In the genomic region with DNA sequence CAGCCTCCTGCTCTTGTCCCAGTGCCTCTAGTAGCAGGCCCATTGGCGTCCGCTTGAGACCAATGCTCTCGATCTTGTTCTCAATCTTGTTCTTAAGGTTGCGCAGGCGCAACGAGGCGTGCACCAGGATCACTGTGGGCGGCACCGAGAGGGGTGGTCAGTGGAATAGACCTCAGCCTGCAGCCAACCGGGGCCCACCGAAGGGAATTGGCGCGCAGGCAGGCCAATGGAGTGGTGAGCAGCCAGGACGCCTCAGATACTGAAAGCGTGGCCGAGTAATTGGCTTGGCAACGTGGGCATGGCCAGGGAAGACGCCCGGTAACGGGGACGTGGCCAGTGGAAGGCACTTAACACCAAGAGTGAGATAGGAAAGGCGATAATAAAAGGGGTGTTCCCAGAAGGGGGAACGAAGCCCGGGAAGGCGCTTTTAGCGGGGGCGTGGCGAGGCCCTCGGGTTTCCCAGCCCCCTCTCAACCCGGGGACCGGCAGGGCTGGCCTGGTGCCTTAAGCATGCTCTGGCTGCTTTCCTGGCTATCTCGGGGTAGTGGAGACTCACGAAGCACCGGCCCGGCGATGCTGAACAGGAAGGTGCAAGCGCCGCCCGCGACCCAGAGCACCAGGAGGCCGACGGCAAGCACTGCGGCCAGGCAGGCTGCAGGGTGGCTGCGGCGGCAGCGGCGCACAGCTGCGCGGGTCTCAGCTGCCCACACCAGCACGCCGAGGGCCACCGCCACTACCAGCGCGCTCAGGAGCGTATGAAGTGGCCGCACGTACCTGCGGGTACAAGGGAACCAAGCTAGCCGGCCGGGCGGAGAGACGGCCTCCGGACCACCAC, we compare ENCODE assay signal across 8 cellular contexts. TPM values are rescaled to one million over a fixed set of nuclear protein-coding genes. Genes with fewer than 3 reads are reported as not detected.
DNase-seq lines count a peak whose midpoint lies in the region; ATAC-seq and TF ChIP-seq lines count a peak whose summit lies in the region.

No MANE protein-coding gene starts in this region.

- CTCF ChIA-PET in IMR-90 (lab: Yijun Ruan, JAX) = no interaction called here

- no peak overlapping the region for H2BK15ac ChIP-seq in IMR-90 (ENCODE audit: low read depth, low read length)

- no peaks in the 10 kb centered on the region for H4K20me1 ChIP-seq in IMR-90 (ENCODE audit: insufficient read depth, low read length)

- DNase-seq in IMR-90 (peak; percentile 67), left lobe of liver (ENCODE audit: low spot score) (no peak), stromal cell of bone marrow (ENCODE audit: low read depth) (peak; percentile 61), NCI-H1417 (lab: John Stamatoyannopoulos, UW) (no peak), HuH-7 (ENCODE audit: low spot score) (no peak)
- no peak for DNase-seq in stimulated activated CD4-positive, alpha-beta T cell treated with anti-CD3 and anti-CD28 coated beads, Interleukin-1b, Interleukin-23, amount 100 ng/mL, for 48 hours
- no peak for DNase-seq in stimulated activated CD4-positive, alpha-beta T cell treated with anti-CD3 and anti-CD28 coated beads, Interleukin-2, amount 100 ng/mL, for 48 hours

- no peak overlapping the region for H3K18ac ChIP-seq in IMR-90 (ENCODE audit: low read depth, low read length)

- peaks cover 13% of the 10 kb centered on the region for H3K36me3 ChIP-seq in IMR-90 (ENCODE audit: control insufficient read depth, insufficient read depth, low read length)

- no peaks in the 10 kb centered on the region for H3K27me3 ChIP-seq in IMR-90 (ENCODE audit: control insufficient read depth, insufficient read depth, low read length)

- H3K9me3 ChIP-seq in IMR-90 (ENCODE audit: control insufficient read depth, insufficient read depth, low read length) = no peaks in the 10 kb centered on the region

- ATAC-seq in IMR-90 (ENCODE audit: low read depth) (peak; percentile 40), left lobe of liver (peak; percentile 28)

- H3K4ac ChIP-seq in IMR-90 (ENCODE audit: low read depth, low read length) = 0 out of 2 replicates have a peak overlapping the region, but pooled peaks have one; percentile 29

- H3K56ac ChIP-seq in IMR-90 (ENCODE audit: extremely low read depth, insufficient read depth, low read length) = no peak overlapping the region

- H3K4me2 ChIP-seq in IMR-90 (ENCODE audit: low read depth, low read length) = peak overlapping the region; percentile 92

- TF ChIP-seq CTCF in IMR-90 (conservative IDR thresholded peaks at IDR 0.05; ENCODE audit: low read depth, low read length) = no peak

- no peak for TF ChIP-seq POLR2A in IMR-90 (IDR thresholded peaks at IDR 0.05; ENCODE audit: low read depth, low read length)

- H3K4me1 ChIP-seq in IMR-90 (ENCODE audit: control insufficient read depth, insufficient read depth, low read length) = no peaks in the 10 kb centered on the region

- in situ Hi-C loops in IMR-90 (cut with MboI; ENCODE audit: low sequenced_read_pairs) = loop anchor here (25.0 kb wide), 1 partner anchor 110 kb away; the partner anchor contains the start of genes KCND1 and OTUD5

- peak overlapping the region; percentile 79 for H2AFZ ChIP-seq in IMR-90 (replicated peaks; ENCODE audit: low read length, poor library complexity)

- dilution Hi-C loops in IMR-90 (cut with HindIII; ENCODE audit: low sequenced_read_pairs, unreplicated experiment) = no loop called here

- H3K9ac ChIP-seq in IMR-90 (ENCODE audit: low read depth, low read length) = peak overlapping the region; percentile 73

- 36% methylated on average over 38 of the region's 63 CpGs; no CpG with 5 or more reads in 1 of the 2 experiments for WGBS in IMR-90 (ENCODE audit: extremely low coverage in 2 of 2, insufficient read length in 1 of 2), 2 experiments

- H3K23ac ChIP-seq in IMR-90 (ENCODE audit: low read depth, low read length) = peak overlapping the region; percentile 31; the same call in 1 of the 2 replicates

- H3K9me1 ChIP-seq in IMR-90 (ENCODE audit: insufficient read depth, low read length) = 0 out of 2 replicates have a peak, but pooled peaks cover 5% of the 10 kb centered on the region

- H4K8ac ChIP-seq in IMR-90 (ENCODE audit: low read depth in 2 of 2, low read length in 2 of 2) = peak overlapping the region in 1 of 2 experiments; percentile 74; a peak in 1 of 4 replicates

- BruUV-seq in IMR-90 (replicated peaks; lab: Mats Ljungman, UMichigan) = no TSS peak

- POLR2A ChIA-PET in IMR-90 (lab: Charles Lee; ENCODE audit: unreplicated experiment) = no interaction called here

- no peak overlapping the region for H4K5ac ChIP-seq in IMR-90 (ENCODE audit: low read depth, low read length)

- no peak overlapping the region for H2BK5ac ChIP-seq in IMR-90 (ENCODE audit: low read depth, low read length, poor library complexity, severe bottlenecking)

- H2AK9ac ChIP-seq in IMR-90 (replicated peaks; ENCODE audit: low read depth, low read length, poor library complexity) = peak overlapping the region; percentile 98

- TF ChIP-seq RAD21 in IMR-90 (IDR thresholded peaks at IDR 0.05; ENCODE audit: low read length) = no peak

- H3K4me3 ChIP-seq in IMR-90 (ENCODE audit: insufficient read depth, low read depth, low read length) = peak overlapping the region; percentile 85

- H2AK5ac ChIP-seq in IMR-90 (ENCODE audit: low read depth, low read length) = 0 out of 2 replicates have a peak overlapping the region, but pooled peaks have one; percentile 53

- peaks cover 0 to 27% of the 10 kb centered on the region in 2 experiments; a peak in 2 of 4 replicates for H3K79me1 ChIP-seq in IMR-90 (ENCODE audit: low read depth in 1 of 2, low read length in 2 of 2)

- intact Hi-C loops in IMR-90 (cut with micrococcal nuclease) = loop anchor here (10.0 kb wide), 1 partner anchor 93 kb away; the partner anchor contains the start of gene MAGIX

- H3K27ac ChIP-seq in IMR-90 (ENCODE audit: insufficient read depth, low read length) = no peak overlapping the region; the same call in 1 of the 2 replicates
- peak overlapping the region; percentile 47 for H3K27ac ChIP-seq in cingulate gyrus (ENCODE audit: low read depth, low read length)

- H2BK120ac ChIP-seq in IMR-90 (ENCODE audit: low read depth, low read length) = no peak overlapping the region

- no peak overlapping the region; the same call in 1 of the 2 replicates for H4K91ac ChIP-seq in IMR-90 (ENCODE audit: insufficient read depth, low read depth, low read length)

- no peak overlapping the region for H2BK20ac ChIP-seq in IMR-90 (ENCODE audit: low read depth, low read length)

- no peak overlapping the region for H3K14ac ChIP-seq in IMR-90 (replicated peaks; ENCODE audit: low read depth, low read length)

TF ChIP-seq in IMR-90, 13 proteins besides CTCF, POLR2A, EP300 and RAD21:
- TF ChIP-seq MXI1 (IDR thresholded peaks at IDR 0.05; ENCODE audit: borderline replicate concordance, low read depth, low read length) = peak; percentile 60; the same call in 1 of the 2 replicates
- TF ChIP-seq, protein P1, sequence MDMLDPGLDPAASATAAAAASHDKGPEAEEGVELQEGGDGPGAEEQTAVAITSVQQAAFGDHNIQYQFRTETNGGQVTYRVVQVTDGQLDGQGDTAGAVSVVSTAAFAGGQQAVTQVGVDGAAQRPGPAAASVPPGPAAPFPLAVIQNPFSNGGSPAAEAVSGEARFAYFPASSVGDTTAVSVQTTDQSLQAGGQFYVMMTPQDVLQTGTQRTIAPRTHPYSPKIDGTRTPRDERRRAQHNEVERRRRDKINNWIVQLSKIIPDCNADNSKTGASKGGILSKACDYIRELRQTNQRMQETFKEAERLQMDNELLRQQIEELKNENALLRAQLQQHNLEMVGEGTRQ (IDR thresholded peaks at IDR 0.05; ENCODE audit: low read depth, low read length) = no peak

RNA-seq across cellular contexts. Expression of gene PRAF2, which starts 1.7 kb away (rescaled TPM):
- 3.8 and 5.0 TPM in 2 replicates for total RNA-seq in IMR-90 (2012; rRNA removed)
- 65.5 and 71.1 TPM in 2 replicates for polyA plus RNA-seq in IMR-90 (2012; rRNA removed)
- 78.8 and 141 TPM in 2 replicates for polyA plus RNA-seq in IMR-90 (2012; cell fraction: cytosol; rRNA removed)
- 28.6 and 59.4 TPM in 2 replicates for polyA plus RNA-seq in IMR-90 (2012; cell fraction: nucleus; rRNA removed; ENCODE audit: low replicate concordance)
- total RNA-seq in left lobe of liver = 5.4 TPM

RNA-seq across cellular contexts. Expression of gene WDR45, which starts 7.6 kb away (rescaled TPM):
- 25.3 and 40.7 TPM in 2 replicates for total RNA-seq in IMR-90 (2012; rRNA removed)
- 67.4 and 71.5 TPM in 2 replicates for polyA plus RNA-seq in IMR-90 (2012; rRNA removed)
- polyA plus RNA-seq in IMR-90 (2012; cell fraction: cytosol; rRNA removed) = 67.3 and 74.2 TPM in 2 replicates
- 333 and 355 TPM in 2 replicates for polyA plus RNA-seq in IMR-90 (2012; cell fraction: nucleus; rRNA removed; ENCODE audit: low replicate concordance)
- 49.4 TPM for total RNA-seq in left lobe of liver

RNA-seq across cellular contexts. Expression of gene CCDC120, which starts 13.3 kb away (rescaled TPM):
- total RNA-seq in IMR-90 (2012; rRNA removed) (under 0.01 and 0.18 TPM in 2 replicates), left lobe of liver (4.7 TPM)
- 2.0 and 2.2 TPM in 2 replicates for polyA plus RNA-seq in IMR-90 (2012; rRNA removed)
- 1.4 and 1.8 TPM in 2 replicates for polyA plus RNA-seq in IMR-90 (2012; cell fraction: cytosol; rRNA removed)
- 8.4 and 10.5 TPM in 2 replicates for polyA plus RNA-seq in IMR-90 (2012; cell fraction: nucleus; rRNA removed; ENCODE audit: low replicate concordance)

RNA-seq across cellular contexts. Expression of gene TFE3, which starts 28.9 kb away (rescaled TPM):
- total RNA-seq in IMR-90 (2012; rRNA removed) (23.9 and 24.4 TPM in 2 replicates), left lobe of liver (16.8 TPM)
- polyA plus RNA-seq in IMR-90 (2012; rRNA removed) = 40.5 and 43.6 TPM in 2 replicates
- polyA plus RNA-seq in IMR-90 (2012; cell fraction: cytosol; rRNA removed) = 33.3 and 43.9 TPM in 2 replicates
- polyA plus RNA-seq in IMR-90 (2012; cell fraction: nucleus; rRNA removed; ENCODE audit: low replicate concordance) = 41.0 and 57.8 TPM in 2 replicates

RNA-seq across cellular contexts. Expression of gene GPKOW, which starts 51.4 kb away (rescaled TPM):
- total RNA-seq in IMR-90 (2012; rRNA removed) = 17.5 and 19.7 TPM in 2 replicates
- 23.7 and 25.7 TPM in 2 replicates for polyA plus RNA-seq in IMR-90 (2012; rRNA removed)
- polyA plus RNA-seq in IMR-90 (2012; cell fraction: cytosol; rRNA removed) = 21.9 and 22.0 TPM in 2 replicates
- 10.7 and 12.6 TPM in 2 replicates for polyA plus RNA-seq in IMR-90 (2012; cell fraction: nucleus; rRNA removed; ENCODE audit: low replicate concordance)
- total RNA-seq in left lobe of liver = 11.5 TPM

Comparison
In these comparisons a context has a peak if more than half of its experiments do, and no peak if none do; other contexts are left out.
1. DNase-seq: peak in IMR-90 (single experiment) and stromal cell of bone marrow (single experiment); none in left lobe of liver (single experiment), stimulated activated CD4-positive, alpha-beta T cell treated with anti-CD3 and anti-CD28 coated beads, Interleukin-1b, Interleukin-23, amount 100 ng/mL, for 48 hours (single experiment), NCI-H1417 (0 of 3), HuH-7 (single experiment) and stimulated activated CD4-positive, alpha-beta T cell treated with anti-CD3 and anti-CD28 coated beads, Interleukin-2, amount 100 ng/mL, for 48 hours (0 of 2).